Comparison of ENCODE assay signal across 24 cellular contexts in genomic region chr16:802461-802860, GRCh38. TPM values are rescaled to one million over a fixed set of nuclear protein-coding genes. Genes with fewer than 3 reads are reported as not detected.
DNase-seq lines count a peak whose midpoint lies in the region; ATAC-seq, FAIRE-seq and TF ChIP-seq lines count a peak whose summit lies in the region.
"Had no signal": no experiment of that assay in that cellular context is flagged by ENCODE, and none has a peak within 500 bp of the region (broad histone marks: within the 10 kb centered on the region; RNA-seq: fewer than 3 reads in every experiment).

No MANE protein-coding gene starts in this region.

- peaks cover 3% of the 10 kb centered on the region for H3K36me3 Mint-ChIP-seq in neural progenitor cell
- H3K36me3 Mint-ChIP-seq: CD4-positive, alpha-beta memory T cell; IgD-negative memory B cell had no signal

- peaks cover 10% of the 10 kb centered on the region; the same call in 1 of the 2 replicates for H3K79me2 ChIP-seq in HCT116 (ENCODE audit: insufficient read depth, low read length)
- peaks cover 6% of the 10 kb centered on the region; the same call in 2 of the 3 replicates for H3K79me2 ChIP-seq in K562 (ENCODE audit: control insufficient read depth, insufficient read depth, low read length)
- peaks cover 4% of the 10 kb centered on the region for H3K79me2 ChIP-seq in neural progenitor cell (ENCODE audit: low read depth)

- TF ChIP-seq RAD21 in HCT116 (IDR thresholded peaks at IDR 0.05; ENCODE audit: low read depth) (no peak), K562 (CRISPR knock-in tag; conservative IDR thresholded peaks at IDR 0.05 in 1 of 2, IDR thresholded peaks at IDR 0.05 in 1 of 2) (no peak)

- no peaks in the 10 kb centered on the region for H4K20me1 ChIP-seq in HCT116 (ENCODE audit: insufficient read depth)
- peaks cover 11% of the 10 kb centered on the region for H4K20me1 ChIP-seq in K562 (replicated peaks; ENCODE audit: control insufficient read depth, insufficient read depth, low read length)
- H4K20me1 ChIP-seq in neural progenitor cell (ENCODE audit: low read depth): peaks cover 22% of the 10 kb centered on the region

- 51% methylated on average over 6 of the region's 7 CpGs for WGBS in K562 (ENCODE audit: insufficient coverage, low coverage, missing lambda C conversion rate)
- no CpG with 5 or more reads among the region's 7 CpGs for WGBS in neuronal stem cell (ENCODE audit: extremely low coverage in 2 of 2, insufficient read length in 2 of 2, insufficient replicate concordance in 1 of 2), 2 donors

- POLR2A ChIA-PET in HCT116 (lab: Charles Lee): interaction anchor here (1.3 kb wide), 1 partner anchor 42 kb away, joined by 3 read pairs; the partner anchor contains the start of gene MSLN
- POLR2A ChIA-PET in K562 (lab: Yijun Ruan, JAX): interaction anchor here (0.6 to 0.7 kb wide), 2 partner anchors 13 to 481 kb away, joined by 3 read pairs; no protein-coding TSS in a partner anchor

- no peak overlapping the region for H3K4ac ChIP-seq in neuronal stem cell (ENCODE audit: low read length)

- no peak overlapping the region for H3K4me3 Mint-ChIP-seq in neural progenitor cell
- H3K4me3 Mint-ChIP-seq: CD4-positive, alpha-beta memory T cell; IgD-negative memory B cell had no signal

- no peak for FAIRE-seq in K562 (lab: Jason Lieb, UNC)
- FAIRE-seq: GM12892, GM18507, H54 had no signal

- TF ChIP-seq EP300 in K562 (IDR thresholded peaks at IDR 0.05; ENCODE audit: low read length): no peak

- H3K9me2 ChIP-seq in HCT116 (ENCODE audit: insufficient read depth): no peaks in the 10 kb centered on the region

- H3K4me1 ChIP-seq in HCT116 (ENCODE audit: control insufficient read depth in 1 of 2, insufficient read depth in 2 of 2, low read length in 2 of 2) (peaks cover 8 to 29% of the 10 kb centered on the region in 2 experiments; a peak in 3 of 4 replicates), K562 (replicated peaks in 1 of 2; ENCODE audit: control insufficient read depth in 2 of 2, insufficient read depth in 2 of 2, low read length in 2 of 2) (peaks cover 0 to 86% of the 10 kb centered on the region in 2 experiments; a peak in 2 of 5 replicates), neuronal stem cell (ENCODE audit: control insufficient read depth in 2 of 2, insufficient read depth in 1 of 2, low read depth in 1 of 2, low read length in 2 of 2) (peaks cover 13 to 15% of the 10 kb centered on the region in 2 donors), neural progenitor cell (peaks cover 18% of the 10 kb centered on the region)

- H3K27ac ChIP-seq in HCT116 (ENCODE audit: low read depth, low read length) (no peak overlapping the region), K562 (ENCODE audit: extremely low read depth, low read depth, low read length) (no peak overlapping the region), neuronal stem cell (replicated peaks; ENCODE audit: low read length) (no peak overlapping the region), neural progenitor cell (no peak overlapping the region)
- H3K27ac ChIP-seq: BLaER1, GM23248, HL-60 had no signal

- intact Hi-C loops in HCT116 (cut with micrococcal nuclease): no loop called here
- intact Hi-C loops in K562 (cut with micrococcal nuclease): no loop called here

- peaks cover 4% of the 10 kb centered on the region for H3K79me1 ChIP-seq in neuronal stem cell (ENCODE audit: low read depth, low read length)

- no peak overlapping the region for H2BK120ac ChIP-seq in neuronal stem cell (ENCODE audit: low read depth, low read length)

- H3K23ac ChIP-seq in neuronal stem cell (ENCODE audit: low read depth, low read length, poor library complexity): peak overlapping the region; percentile 67

- no peak overlapping the region for H3K4me2 ChIP-seq in HCT116 (ENCODE audit: low read length)
- H3K4me2 ChIP-seq in K562 (ENCODE audit: insufficient read depth, low read length): no peak overlapping the region
- no peak overlapping the region for H3K4me2 ChIP-seq in neuronal stem cell (ENCODE audit: insufficient read depth, low read length, poor library complexity, severe bottlenecking)
- no peak overlapping the region for H3K4me2 ChIP-seq in neural progenitor cell
- H3K4me2 ChIP-seq: BLaER1 had no signal

- CTCF ChIA-PET in HCT116 (lab: Charles Lee) (no interaction called here), K562 (lab: Yijun Ruan, JAX; ENCODE audit: low intra/inter-chr PET ratio) (no interaction called here)

- H3K27me3 ChIP-seq in HCT116 (ENCODE audit: insufficient read depth, low read length) (no peaks in the 10 kb centered on the region), K562 (ENCODE audit: control insufficient read depth in 2 of 2, insufficient read depth in 2 of 2, low read length in 2 of 2) (no peaks in the 10 kb centered on the region), neuronal stem cell (ENCODE audit: control insufficient read depth in 3 of 3, insufficient read depth in 3 of 3, low read depth in 1 of 3, low read length in 3 of 3) (peaks cover 0 to 40% (median 13%) of the 10 kb centered on the region in 3 experiments), neural progenitor cell (peaks cover 68% of the 10 kb centered on the region)

- H3K9me3 ChIP-seq in HCT116 (ENCODE audit: control insufficient read depth in 1 of 2, insufficient read depth in 1 of 2, low read depth in 1 of 2, low read length in 2 of 2) (no peaks in the 10 kb centered on the region), K562 (replicated peaks; ENCODE audit: control insufficient read depth, insufficient read depth, low read depth, low read length) (no peaks in the 10 kb centered on the region), neuronal stem cell (replicated peaks in 1 of 2; ENCODE audit: control insufficient read depth in 2 of 2, insufficient read depth in 1 of 2, low read depth in 1 of 2, low read length in 2 of 2) (peaks cover 0 to 2% of the 10 kb centered on the region in 2 donors), neural progenitor cell (ENCODE audit: low read depth) (no peaks in the 10 kb centered on the region)

- in situ Hi-C loops in K562 (cut with MboI): no loop called here

- no peak overlapping the region for H4K91ac ChIP-seq in neuronal stem cell (ENCODE audit: low read depth, low read length, poor library complexity)

- DNase-seq in HCT116 (ENCODE audit: low read depth, low spot score) (no peak), K562 (ENCODE audit: extremely low read depth in 1 of 4, low spot score in 3 of 4) (no peak), neuronal stem cell (ENCODE audit: low spot score) (no peak), neural progenitor cell (ENCODE audit: low spot score) (no peak)
- DNase-seq: 8988T; CD4-positive, alpha-beta memory T cell; DMS153; DMS79; GDM1; GM23248; HCEC 1CT; KG1 had no signal

- RAD21 ChIA-PET in HCT116 (lab: Charles Lee; ENCODE audit: low non-redundant PET in 1 of 2, low total read pairs in 2 of 2, uncharacterized antibody in 2 of 2, unreplicated experiment in 2 of 2): no interaction called here

- no peaks in the 10 kb centered on the region for H3K4me1 Mint-ChIP-seq in neural progenitor cell
- H3K4me1 Mint-ChIP-seq: IgD-negative memory B cell had no signal

- TF ChIP-seq CTCF in HCT116 (IDR thresholded peaks at IDR 0.05 in 2 of 3, conservative IDR thresholded peaks at IDR 0.05 in 1 of 3; ENCODE audit: borderline replicate concordance in 1 of 3, insufficient read depth in 1 of 3, low read depth in 2 of 3, low read length in 2 of 3) (no peak), K562 (IDR thresholded peaks at IDR 0.05 in 2 of 3, conservative IDR thresholded peaks at IDR 0.05 in 1 of 3; ENCODE audit: insufficient read depth in 2 of 3, low read depth in 1 of 3, low read length in 3 of 3) (no peak), neural progenitor cell (IDR thresholded peaks at IDR 0.05) (no peak)

- no peaks in the 10 kb centered on the region for H3K36me3 ChIP-seq in HCT116 (ENCODE audit: control insufficient read depth in 1 of 2, insufficient read depth in 2 of 2, low read length in 2 of 2)
- H3K36me3 ChIP-seq in K562 (ENCODE audit: control insufficient read depth, insufficient read depth, low read length): peaks cover 5% of the 10 kb centered on the region; the same call in 1 of the 3 replicates
- peaks cover 2 to 5% of the 10 kb centered on the region in 2 donors for H3K36me3 ChIP-seq in neuronal stem cell (replicated peaks in 1 of 2; ENCODE audit: control insufficient read depth in 2 of 2, insufficient read depth in 2 of 2, low read length in 2 of 2)
- H3K36me3 ChIP-seq in neural progenitor cell: no peaks in the 10 kb centered on the region
- H3K36me3 ChIP-seq: BLaER1 had no signal

- peaks cover 6% of the 10 kb centered on the region for H3K27me3 Mint-ChIP-seq in neural progenitor cell (ENCODE audit: insufficient read depth, low read depth)

- peaks cover 23% of the 10 kb centered on the region for H3F3A ChIP-seq in neural progenitor cell (ENCODE audit: low read depth)

- no peaks in the 10 kb centered on the region for H3K9me3 Mint-ChIP-seq in neural progenitor cell
- H3K9me3 Mint-ChIP-seq: IgD-negative memory B cell had no signal

- no peak for TF ChIP-seq POLR2A in HCT116 (IDR thresholded peaks at IDR 0.05; ENCODE audit: borderline replicate concordance, extremely low read depth, insufficient read depth, insufficient read length)
- TF ChIP-seq POLR2A in K562 (conservative IDR thresholded peaks at IDR 0.05): 0 out of 2 replicates have a peak, but pooled peaks have one; percentile 26

- no peak for ATAC-seq in HCT116
- ATAC-seq in K562: no peak
- ATAC-seq in HG02884 (IDR thresholded peaks at IDR 0.05; ENCODE audit: unreplicated experiment): no peak

- no peak overlapping the region for H3K27ac Mint-ChIP-seq in neural progenitor cell
- H3K27ac Mint-ChIP-seq: CD14-positive monocyte; CD4-positive, alpha-beta memory T cell; IgD-negative memory B cell had no signal

- H2AFZ ChIP-seq in HCT116 (ENCODE audit: low read depth, low read length, poor library complexity, severe bottlenecking) (no peak overlapping the region), K562 (ENCODE audit: low read depth, low read length) (no peak overlapping the region), neuronal stem cell (ENCODE audit: low read length) (no peak overlapping the region), neural progenitor cell (replicated peaks) (no peak overlapping the region)
- H2AFZ ChIP-seq: GM23248 had no signal

- H3K14ac ChIP-seq in neuronal stem cell (ENCODE audit: low read length): peak overlapping the region; percentile 75

- BruUV-seq in HCT116 (replicated peaks; lab: Mats Ljungman, UMichigan) (no TSS peak), K562 (replicated peaks; lab: Mats Ljungman, UMichigan) (no TSS peak)

- H2BK5ac ChIP-seq in neuronal stem cell (ENCODE audit: low read length): peak overlapping the region; percentile 39

- no peak overlapping the region for H4K8ac ChIP-seq in neuronal stem cell (ENCODE audit: low read depth, low read length)

- H3K9ac ChIP-seq in HCT116 (ENCODE audit: low read length) (no peak overlapping the region), K562 (ENCODE audit: insufficient read depth in 1 of 2, low read depth in 2 of 2, low read length in 2 of 2) (no peak overlapping the region), neuronal stem cell (ENCODE audit: low read depth, low read length, poor library complexity) (no peak overlapping the region), neural progenitor cell (no peak overlapping the region)
- H3K9ac ChIP-seq: BLaER1, GM23248 had no signal

- H3K9me1 ChIP-seq in K562 (ENCODE audit: control insufficient read depth, insufficient read depth, low read length): no peaks in the 10 kb centered on the region

- peak overlapping the region; percentile 88 for H2BK15ac ChIP-seq in neuronal stem cell (ENCODE audit: low read length)

- H2AK5ac ChIP-seq in neuronal stem cell (ENCODE audit: low read depth, low read length): peak overlapping the region; percentile 79

- no peak overlapping the region for H2BK12ac ChIP-seq in neuronal stem cell (ENCODE audit: low read length)

- H3K18ac ChIP-seq in neuronal stem cell (ENCODE audit: low read length): no peak overlapping the region

- H3K4me3 ChIP-seq in HCT116 (replicated peaks in 1 of 2; ENCODE audit: low read depth in 1 of 2, low read length in 2 of 2): no peak overlapping the region
- H3K4me3 ChIP-seq in K562: no peak overlapping the region
- peak overlapping the region in 1 of 2 donors; percentile 61 for H3K4me3 ChIP-seq in neuronal stem cell (ENCODE audit: low read length in 2 of 2)
- no peak overlapping the region for H3K4me3 ChIP-seq in neural progenitor cell
- H3K4me3 ChIP-seq: BLaER1, GM23248 had no signal

RNA-seq across cellular contexts. Expression of gene GNG13, which starts 1.9 kb away (rescaled TPM):
- not detected for total RNA-seq in HCT116 (2021; ENCODE audit: unreplicated experiment)
- polyA plus RNA-seq in HCT116 (2012): 0.85 and 1.7 TPM in 2 replicates
- total RNA-seq in K562 (2011; cell fraction: chromatin; rRNA removed; ENCODE audit: low replicate concordance): not detected in 2 replicates
- total RNA-seq in K562 (2011; cell fraction: nucleolus; rRNA removed): not detected in 2 replicates
- not detected in 2 replicates for total RNA-seq in K562 (2011; cell fraction: nucleoplasm; rRNA removed)
- not detected in 2 replicates for total RNA-seq in K562 (2014; rRNA removed)
- total RNA-seq in K562 (2014; rRNA removed; fragmentation: Illumina TruSeq; extraction: Trizol): not detected in 2 replicates
- not detected in 2 replicates for total RNA-seq in K562 (2015; rRNA removed; fragmentation: Illumina TruSeq; extraction: Trizol)
- not detected in 2 replicates for total RNA-seq in K562 (2021)
- polyA plus RNA-seq in K562 (2011; rRNA removed): not detected in 2 replicates
- not detected in 2 replicates for polyA plus RNA-seq in K562 (2011; cell fraction: cytosol; rRNA removed)
- not detected in 2 replicates for polyA plus RNA-seq in K562 (2011; cell fraction: nucleus; rRNA removed)
- polyA plus RNA-seq in K562 (2012): 1.00 and 1.4 TPM in 2 replicates
- polyA plus RNA-seq in K562 (2014; fragmentation: Illumina TruSeq; extraction: Trizol): not detected in 2 replicates
- polyA plus RNA-seq in K562 (2014; fragmentation: Nextera tagmentation; extraction: Ambion mirVana): not detected
- not detected in 2 replicates for polyA plus RNA-seq in K562 (2014; rRNA removed)
- polyA minus RNA-seq in K562 (2011; rRNA and poly(A)+ RNA removed): not detected in 2 replicates
- polyA minus RNA-seq in K562 (2011; cell fraction: cytosol; rRNA and poly(A)+ RNA removed): not detected in 2 replicates
- not detected in 2 replicates for polyA minus RNA-seq in K562 (2011; cell fraction: nucleus; rRNA and poly(A)+ RNA removed)
- polyA plus RNA-seq in neuronal stem cell (2013, experiment 1 of 2): 0.52 TPM
- polyA plus RNA-seq in neuronal stem cell (2013, experiment 2 of 2): 0.51 TPM
- not detected in 2 replicates for total RNA-seq in neural progenitor cell (ENCODE audit: low replicate concordance)
- total RNA-seq: A673; CD4-positive, alpha-beta memory T cell; Daoy; GM23248; HT1080 had no signal
- polyA plus RNA-seq: AG04450; CD14-positive monocyte; CD4-positive, alpha-beta memory T cell; GM23248; IgD-negative memory B cell had no signal

RNA-seq across cellular contexts. Expression of gene CHTF18, which starts 14.0 kb away (rescaled TPM):
- 145 TPM for total RNA-seq in HCT116 (2021; ENCODE audit: unreplicated experiment)
- 83.7 and 86.5 TPM in 2 replicates for polyA plus RNA-seq in HCT116 (2012)
- total RNA-seq in K562 (2011; cell fraction: chromatin; rRNA removed; ENCODE audit: low replicate concordance): 53.1 and 261 TPM in 2 replicates
- total RNA-seq in K562 (2011; cell fraction: nucleolus; rRNA removed): 207 and 214 TPM in 2 replicates
- 88.6 and 90.7 TPM in 2 replicates for total RNA-seq in K562 (2011; cell fraction: nucleoplasm; rRNA removed)
- 57.2 and 70.7 TPM in 2 replicates for total RNA-seq in K562 (2014; rRNA removed)
- 2.7 and 4.4 TPM in 2 replicates for total RNA-seq in K562 (2014; rRNA removed; fragmentation: Illumina TruSeq; extraction: Trizol)
- total RNA-seq in K562 (2015; rRNA removed; fragmentation: Illumina TruSeq; extraction: Trizol): 21.1 and 22.1 TPM in 2 replicates
- total RNA-seq in K562 (2021): 121 and 123 TPM in 2 replicates
- 17.0 and 32.6 TPM in 2 replicates for polyA plus RNA-seq in K562 (2011; rRNA removed)
- 23.3 and 65.2 TPM in 2 replicates for polyA plus RNA-seq in K562 (2011; cell fraction: cytosol; rRNA removed)
- 379 and 556 TPM in 2 replicates for polyA plus RNA-seq in K562 (2011; cell fraction: nucleus; rRNA removed)
- 65.7 and 81.8 TPM in 2 replicates for polyA plus RNA-seq in K562 (2012)
- 5.1 and 23.0 TPM in 2 replicates for polyA plus RNA-seq in K562 (2014; fragmentation: Illumina TruSeq; extraction: Trizol)
- 1 to 10 TPM; 2.5 to 2.7 TPM for polyA plus RNA-seq in K562 (2014; fragmentation: Nextera tagmentation; extraction: Ambion mirVana)
- polyA plus RNA-seq in K562 (2014; rRNA removed): 91.5 and 93.4 TPM in 2 replicates
- polyA minus RNA-seq in K562 (2011; rRNA and poly(A)+ RNA removed): 2.7 and 4.0 TPM in 2 replicates
- 8.6 and 13.5 TPM in 2 replicates for polyA minus RNA-seq in K562 (2011; cell fraction: cytosol; rRNA and poly(A)+ RNA removed)
- 59.3 and 59.4 TPM in 2 replicates for polyA minus RNA-seq in K562 (2011; cell fraction: nucleus; rRNA and poly(A)+ RNA removed)
- 77.3 TPM for polyA plus RNA-seq in neuronal stem cell (2013, experiment 1 of 2)
- polyA plus RNA-seq in neuronal stem cell (2013, experiment 2 of 2): 69.6 TPM
- total RNA-seq in neural progenitor cell (ENCODE audit: low replicate concordance): 35.6 and 124 TPM in 2 replicates

RNA-seq across cellular contexts. Expression of gene RPUSD1, which starts 14.3 kb away (rescaled TPM):
- total RNA-seq in HCT116 (2021; ENCODE audit: unreplicated experiment): 59.9 TPM
- polyA plus RNA-seq in HCT116 (2012): 40.7 and 45.9 TPM in 2 replicates
- total RNA-seq in K562 (2011; cell fraction: chromatin; rRNA removed; ENCODE audit: low replicate concordance): 10.9 and 59.9 TPM in 2 replicates
- 59.0 and 69.6 TPM in 2 replicates for total RNA-seq in K562 (2011; cell fraction: nucleolus; rRNA removed)
- 21.1 and 25.7 TPM in 2 replicates for total RNA-seq in K562 (2011; cell fraction: nucleoplasm; rRNA removed)
- 50.7 and 67.3 TPM in 2 replicates for total RNA-seq in K562 (2014; rRNA removed)
- total RNA-seq in K562 (2014; rRNA removed; fragmentation: Illumina TruSeq; extraction: Trizol): 1.7 and 3.3 TPM in 2 replicates
- 22.7 and 27.2 TPM in 2 replicates for total RNA-seq in K562 (2015; rRNA removed; fragmentation: Illumina TruSeq; extraction: Trizol)
- total RNA-seq in K562 (2021): 55.2 and 55.9 TPM in 2 replicates
- polyA plus RNA-seq in K562 (2011; rRNA removed): 12.0 and 17.7 TPM in 2 replicates
- 26.1 and 86.4 TPM in 2 replicates for polyA plus RNA-seq in K562 (2011; cell fraction: cytosol; rRNA removed)
- polyA plus RNA-seq in K562 (2011; cell fraction: nucleus; rRNA removed): 56.1 and 93.4 TPM in 2 replicates
- 24.6 and 30.5 TPM in 2 replicates for polyA plus RNA-seq in K562 (2012)
- 7.0 and 30.1 TPM in 2 replicates for polyA plus RNA-seq in K562 (2014; fragmentation: Illumina TruSeq; extraction: Trizol)
- under 1 TPM; 0.45 to 0.98 TPM for polyA plus RNA-seq in K562 (2014; fragmentation: Nextera tagmentation; extraction: Ambion mirVana)
- 56.6 and 66.9 TPM in 2 replicates for polyA plus RNA-seq in K562 (2014; rRNA removed)
- 3.8 and 4.8 TPM in 2 replicates for polyA minus RNA-seq in K562 (2011; rRNA and poly(A)+ RNA removed)
- polyA minus RNA-seq in K562 (2011; cell fraction: cytosol; rRNA and poly(A)+ RNA removed): 18.6 and 19.8 TPM in 2 replicates
- polyA minus RNA-seq in K562 (2011; cell fraction: nucleus; rRNA and poly(A)+ RNA removed): 30.8 and 34.1 TPM in 2 replicates
- polyA plus RNA-seq in neuronal stem cell (2013, experiment 1 of 2): 14.5 TPM
- polyA plus RNA-seq in neuronal stem cell (2013, experiment 2 of 2): 15.3 TPM
- 5.6 and 22.7 TPM in 2 replicates for total RNA-seq in neural progenitor cell (ENCODE audit: low replicate concordance)

RNA-seq across cellular contexts. Expression of gene MSLN, which starts 41.9 kb away (rescaled TPM):
- 40.9 TPM for total RNA-seq in HCT116 (2021; ENCODE audit: unreplicated experiment)
- polyA plus RNA-seq in HCT116 (2012): 76.1 and 104 TPM in 2 replicates
- total RNA-seq in K562 (2011; cell fraction: chromatin; rRNA removed; ENCODE audit: low replicate concordance): not detected in 2 replicates
- not detected in 2 replicates for total RNA-seq in K562 (2011; cell fraction: nucleolus; rRNA removed)
- not detected in 2 replicates for total RNA-seq in K562 (2011; cell fraction: nucleoplasm; rRNA removed)
- total RNA-seq in K562 (2014; rRNA removed): not detected in 2 replicates
- total RNA-seq in K562 (2014; rRNA removed; fragmentation: Illumina TruSeq; extraction: Trizol): not detected in 2 replicates
- total RNA-seq in K562 (2015; rRNA removed; fragmentation: Illumina TruSeq; extraction: Trizol): not detected in 2 replicates
- total RNA-seq in K562 (2021): 0.22 TPM in 1 of 2 replicates, not detected in the other
- polyA plus RNA-seq in K562 (2011; rRNA removed): not detected in 2 replicates
- polyA plus RNA-seq in K562 (2011; cell fraction: cytosol; rRNA removed): not detected in 2 replicates
- not detected in 2 replicates for polyA plus RNA-seq in K562 (2011; cell fraction: nucleus; rRNA removed)
- not detected in 2 replicates for polyA plus RNA-seq in K562 (2012)
- polyA plus RNA-seq in K562 (2014; fragmentation: Illumina TruSeq; extraction: Trizol): not detected in 2 replicates
- not detected for polyA plus RNA-seq in K562 (2014; fragmentation: Nextera tagmentation; extraction: Ambion mirVana)
- not detected in 2 replicates for polyA plus RNA-seq in K562 (2014; rRNA removed)
- not detected in 2 replicates for polyA minus RNA-seq in K562 (2011; rRNA and poly(A)+ RNA removed)
- polyA minus RNA-seq in K562 (2011; cell fraction: cytosol; rRNA and poly(A)+ RNA removed): 0.86 and 3.8 TPM in 2 replicates
- 0.22 and 0.40 TPM in 2 replicates for polyA minus RNA-seq in K562 (2011; cell fraction: nucleus; rRNA and poly(A)+ RNA removed)
- 0.33 TPM for polyA plus RNA-seq in neuronal stem cell (2013, experiment 1 of 2)
- 0.43 TPM for polyA plus RNA-seq in neuronal stem cell (2013, experiment 2 of 2)
- 0.82 and 1.2 TPM in 2 replicates for total RNA-seq in neural progenitor cell (ENCODE audit: low replicate concordance)
- total RNA-seq: A673; CD4-positive, alpha-beta memory T cell; Daoy; GM23248; HT1080 had no signal
- polyA plus RNA-seq: CD4-positive, alpha-beta memory T cell; GM23248; IgD-negative memory B cell had no signal

Comparison
In these comparisons a context has a peak if more than half of its experiments do, and no peak if none do; other contexts are left out.
1. Of the 22 proteins assayed by ChIP-seq in both K562 and HCT116: peak only in K562: POLR2A; only in HCT116: POLR2AphosphoS5; in both: none; in neither: 20.